ENCODE assay signal across 20 cellular contexts in the genomic region with DNA sequence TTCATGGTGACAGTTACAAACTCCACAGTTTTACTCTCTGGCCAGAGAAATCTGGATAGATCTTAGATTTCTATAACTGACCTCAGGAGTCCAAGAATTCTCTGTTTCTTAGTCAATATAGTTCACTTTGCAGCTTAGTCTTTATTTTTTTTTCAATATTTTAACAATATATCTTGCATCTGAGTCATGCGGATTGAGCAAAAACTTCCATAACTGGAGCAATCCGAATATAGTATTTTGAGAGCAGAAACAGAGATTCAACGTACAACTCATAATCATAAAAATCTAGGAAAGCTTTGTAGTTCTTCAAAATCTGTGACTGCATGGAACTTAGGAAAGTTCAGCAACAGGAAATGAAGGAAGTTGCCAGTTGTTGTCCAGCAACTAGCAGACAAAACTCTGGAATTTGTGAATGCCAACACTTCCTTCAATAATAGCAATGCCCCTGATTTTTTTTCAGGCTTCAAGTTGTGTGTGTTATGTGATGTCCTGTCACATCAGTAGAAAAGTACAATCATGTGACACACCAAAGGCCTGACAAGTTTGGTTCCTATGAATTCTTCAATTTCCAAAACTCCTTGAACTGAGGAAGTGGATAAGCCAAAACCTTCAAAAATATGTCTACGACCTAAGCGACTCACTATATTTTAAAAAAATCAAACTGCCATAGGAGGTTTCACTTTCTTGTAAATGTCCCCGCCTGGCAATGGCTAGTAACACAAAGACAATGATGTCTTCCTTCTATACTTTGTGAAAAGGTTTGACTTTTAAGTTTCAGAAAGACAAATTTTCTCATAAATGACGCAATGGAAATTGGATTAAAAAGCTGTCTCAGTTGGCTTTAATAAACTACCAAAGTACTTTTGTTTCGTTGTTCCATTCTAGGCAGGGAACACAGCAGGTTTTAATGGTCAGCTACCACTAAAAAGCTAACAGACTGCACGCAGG.
DNase-seq lines count a peak whose midpoint lies in the region; ATAC-seq and TF ChIP-seq lines count a peak whose summit lies in the region.
"Had no signal": no experiment of that assay in that cellular context is flagged by ENCODE, and none has a peak within 500 bp of the region (broad histone marks: within the 10 kb centered on the region; RNA-seq: fewer than 3 reads in every experiment).

No MANE protein-coding gene starts in this region.

- H3K27ac ChIP-seq in ascending aorta, result peak overlapping the region; percentile 45 to 46
- H3K27ac ChIP-seq: HL-60, lower lobe of right lung, ovary had no signal

- no peaks in the 10 kb centered on the region for H3K9me3 ChIP-seq in ascending aorta
- H3K9me3 ChIP-seq: lower lobe of right lung, ovary had no signal

- ATAC-seq in HG02885 (IDR thresholded peaks at IDR 0.05; ENCODE audit: poor library complexity, unreplicated experiment), result peak; percentile 36
- no peak for ATAC-seq in GM21576 (IDR thresholded peaks at IDR 0.05; ENCODE audit: unreplicated experiment)
- ATAC-seq: lower lobe of right lung had no signal

- H3K4me3 ChIP-seq in ascending aorta, result no peak overlapping the region
- H3K4me3 ChIP-seq in fibroblast of pulmonary artery (replicated peaks; ENCODE audit: low read depth, low read length), result no peak overlapping the region
- H3K4me3 ChIP-seq: lower lobe of right lung, ovary had no signal

- peaks cover 0 to 22% of the 10 kb centered on the region in 2 donors for H3K4me1 ChIP-seq in ascending aorta
- H3K4me1 ChIP-seq: lower lobe of right lung had no signal

- no peaks in the 10 kb centered on the region for H3K36me3 ChIP-seq in ascending aorta
- H3K36me3 ChIP-seq: lower lobe of right lung, ovary had no signal

- no peaks in the 10 kb centered on the region for H3K27me3 ChIP-seq in ascending aorta
- H3K27me3 ChIP-seq: ovary had no signal

- DNase-seq in ascending aorta (ENCODE audit: low spot score in 2 of 2) (no peak), fibroblast of pulmonary artery (ENCODE audit: low read depth) (peak; percentile 59), stromal cell of bone marrow (ENCODE audit: low read depth) (peak; percentile 66), SKM-1 (lab: John Stamatoyannopoulos, UW; ENCODE audit: unreplicated experiment) (no peak), anterior cingulate cortex (lab: John Stamatoyannopoulos, UW) (no peak)
- DNase-seq: activated CD4-positive, alpha-beta T cell treated with anti-CD3 and anti-CD28 coated beads, Interleukin-2, amount 50 U/mL, for 4 hours; activated gamma-delta T cell; amniotic stem cell; hippocampal formation; islet precursor cell; lower lobe of right lung; NCI-H2029 treated with DMSO at 0.1 percent for 48 hours; NCI-H510A treated with DMSO at 0.1 percent for 48 hours; ovary; SHP77 treated with DMSO at 0.1 percent for 48 hours; stimulated activated CD4-positive, alpha-beta T cell treated with anti-CD3 and anti-CD28 coated beads, Interleukin-1b, Interleukin-23, amount 100 ng/mL, for 48 hours; stimulated activated naive CD4-positive, alpha-beta T cell treated with Interleukin-2 at 50 U/mL for 16 hours had no signal

- TF ChIP-seq CTCF in ascending aorta (IDR thresholded peaks at IDR 0.05), result no peak
- no peak for TF ChIP-seq CTCF in fibroblast of pulmonary artery (IDR thresholded peaks at IDR 0.05; ENCODE audit: low read length, missing control alignments)

- intact Hi-C loops in ascending aorta (cut with DNase I), result no loop called here

Comparison
In these comparisons a context has a peak if more than half of its experiments do, and no peak if none do; other contexts are left out.
1. DNase-seq: peak in fibroblast of pulmonary artery (single experiment) and stromal cell of bone marrow (single experiment); none in ascending aorta (0 of 2), SKM-1 (single experiment) and anterior cingulate cortex (0 of 58).